ENCODE assay signal across 17 cellular contexts in the genomic region with DNA sequence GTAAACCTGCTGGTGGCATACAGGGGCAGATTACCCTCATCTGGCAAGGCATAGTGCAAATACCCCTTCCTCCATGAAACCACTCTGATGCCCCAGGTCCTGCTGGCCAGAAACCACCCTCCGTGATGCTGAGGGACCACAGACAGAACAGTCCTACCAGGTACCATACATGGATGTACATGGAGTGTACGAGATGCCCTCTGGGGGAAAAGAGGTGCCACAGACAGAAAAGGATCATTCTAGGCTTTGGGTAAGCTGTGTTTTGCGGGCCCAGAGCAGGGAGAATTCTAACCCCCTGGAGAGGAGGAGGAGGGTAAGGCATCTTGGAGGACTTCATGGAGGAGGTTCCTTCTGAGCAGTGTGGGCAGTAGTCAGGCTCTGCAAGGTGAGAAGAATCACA.
A peak's percentile ranks its signal among the peaks of the same experiment; 100 is the strongest.
DNase-seq lines count a peak whose midpoint lies in the region; ATAC-seq, FAIRE-seq and TF ChIP-seq lines count a peak whose summit lies in the region.
"Had no signal": no experiment of that assay in that cellular context is flagged by ENCODE, and none has a peak within 500 bp of the region (broad histone marks: within the 10 kb centered on the region; RNA-seq: fewer than 3 reads in every experiment).

No MANE protein-coding gene starts in this region.

- H3K36me3 Mint-ChIP-seq in activated naive CD8-positive, alpha-beta T cell treated with anti-CD3 and anti-CD28 coated beads, Interleukin-2, amount 50 U/mL, for 24 hours (ENCODE audit: low read depth): no peaks in the 10 kb centered on the region
- H3K36me3 Mint-ChIP-seq in activated naive CD8-positive, alpha-beta T cell treated with anti-CD3 and anti-CD28 coated beads for 36 hours: no peaks in the 10 kb centered on the region
- no peaks in the 10 kb centered on the region for H3K36me3 Mint-ChIP-seq in activated T-cell treated with anti-CD3 and anti-CD28 coated beads, Interleukin-2, amount 50 U/mL, for 4 hours (ENCODE audit: insufficient read depth)
- H3K36me3 Mint-ChIP-seq: CD8-positive, alpha-beta T cell had no signal

- BruUV-seq in Panc1 (replicated peaks; lab: Mats Ljungman, UMichigan): no TSS peak

- no peak overlapping the region for H3K4ac ChIP-seq in trophoblast cell (ENCODE audit: low read depth, low read length)

- H3K9ac ChIP-seq in trophoblast cell (ENCODE audit: low read length): no peak overlapping the region
- H3K9ac ChIP-seq: BLaER1 treated with 17β-estradiol and CSF1 and Interleukin-3, amounts not matched to agents 10 nM and 100 nM; GM23248 had no signal

- H3K4me2 ChIP-seq in trophoblast cell (ENCODE audit: low read length): no peak overlapping the region
- H3K4me2 ChIP-seq: BLaER1 treated with 17β-estradiol and CSF1 and Interleukin-3, amounts not matched to agents 10 nM and 100 nM had no signal

- H4K91ac ChIP-seq in trophoblast cell (ENCODE audit: low read depth, low read length): no peak overlapping the region

- H3K4me1 ChIP-seq in Panc1 (ENCODE audit: control insufficient read depth, insufficient read depth, low read length) (no peaks in the 10 kb centered on the region), trophoblast cell (ENCODE audit: control insufficient read depth in 1 of 2, insufficient read depth in 2 of 2, low read length in 2 of 2) (no peaks in the 10 kb centered on the region), small intestine (ENCODE audit: control insufficient read depth in 2 of 2, insufficient read depth in 1 of 2, low read depth in 1 of 2, low read length in 1 of 2) (no peaks in the 10 kb centered on the region)
- H3K4me1 ChIP-seq: BLaER1 treated with 17β-estradiol and CSF1 and Interleukin-3, amounts not matched to agents 10 nM and 100 nM had no signal

- H3K36me3 ChIP-seq in Panc1 (ENCODE audit: control insufficient read depth, insufficient read depth, low read length) (no peaks in the 10 kb centered on the region), trophoblast cell (ENCODE audit: control insufficient read depth in 1 of 2, insufficient read depth in 2 of 2, low read length in 2 of 2) (no peaks in the 10 kb centered on the region), small intestine (ENCODE audit: control insufficient read depth in 2 of 2, insufficient read depth in 2 of 2, low read length in 2 of 2) (no peaks in the 10 kb centered on the region)
- H3K36me3 ChIP-seq: BLaER1 treated with 17β-estradiol and CSF1 and Interleukin-3, amounts not matched to agents 10 nM and 100 nM had no signal

- H2AK5ac ChIP-seq in trophoblast cell (ENCODE audit: low read length): no peak overlapping the region

- H3K23ac ChIP-seq in trophoblast cell (ENCODE audit: low read length): no peak overlapping the region

- DNase-seq in activated naive CD8-positive, alpha-beta T cell treated with anti-CD3 and anti-CD28 coated beads, Interleukin-2, amount 50 U/mL, for 24 hours: no peak
- no peak for DNase-seq in activated naive CD8-positive, alpha-beta T cell treated with anti-CD3 and anti-CD28 coated beads for 36 hours
- DNase-seq in Panc1 (ENCODE audit: low read depth, low spot score) (no peak), trophoblast cell (peak; percentile 22 to 40), small intestine (no peak)
- no peak for DNase-seq in effector CD8-positive, alpha-beta T cell (lab: John Stamatoyannopoulos, UW)
- DNase-seq in activated T-cell treated with anti-CD3 and anti-CD28 coated beads, Interleukin-2, amount 50 U/mL, for 4 hours: no peak
- DNase-seq: CD8-positive, alpha-beta T cell; DMS 273 treated with DMSO at 0.1 percent for 48 hours; HCEC 1CT had no signal

- H3K27ac ChIP-seq in Panc1 (ENCODE audit: low read length) (no peak overlapping the region), trophoblast cell (ENCODE audit: low read depth, low read length) (no peak overlapping the region), small intestine (ENCODE audit: low read depth in 1 of 2, low read length in 1 of 2) (no peak overlapping the region)
- H3K27ac ChIP-seq: 22Rv1; BLaER1 treated with 17β-estradiol and CSF1 and Interleukin-3, amounts not matched to agents 10 nM and 100 nM; GM23248 had no signal

- H3K79me2 ChIP-seq in trophoblast cell (ENCODE audit: control insufficient read depth, insufficient read depth, low read length, poor library complexity): no peaks in the 10 kb centered on the region

- no peak overlapping the region for H4K8ac ChIP-seq in trophoblast cell (ENCODE audit: low read depth, low read length)

- in situ Hi-C loops in Panc1 (cut with HindIII; ENCODE audit: low pct_unique_long_range_greater_than_20kb, low sequenced_read_pairs): no loop called here

- H4K12ac ChIP-seq in trophoblast cell (ENCODE audit: low read depth, low read length): no peak overlapping the region

- H2BK5ac ChIP-seq in trophoblast cell (ENCODE audit: low read depth, low read length, poor library complexity): no peak overlapping the region

- no peak overlapping the region for H3K4me3 ChIP-seq in Panc1 (ENCODE audit: low read depth in 2 of 2, low read length in 2 of 2)
- no peak overlapping the region for H3K4me3 ChIP-seq in trophoblast cell (ENCODE audit: low read depth, low read length)
- no peak overlapping the region for H3K4me3 ChIP-seq in small intestine (ENCODE audit: low read depth in 1 of 2, low read length in 2 of 2)
- H3K4me3 ChIP-seq: BLaER1 treated with 17β-estradiol and CSF1 and Interleukin-3, amounts not matched to agents 10 nM and 100 nM; GM23248 had no signal

- no peak overlapping the region for H3K27ac Mint-ChIP-seq in activated naive CD8-positive, alpha-beta T cell treated with anti-CD3 and anti-CD28 coated beads, Interleukin-2, amount 50 U/mL, for 24 hours
- H3K27ac Mint-ChIP-seq in activated naive CD8-positive, alpha-beta T cell treated with anti-CD3 and anti-CD28 coated beads for 36 hours: no peak overlapping the region
- H3K27ac Mint-ChIP-seq: B cell; CD8-positive, alpha-beta T cell had no signal

- CTCF ChIA-PET in Panc1 (lab: Charles Lee): no interaction called here

- H3K4me1 Mint-ChIP-seq in activated naive CD8-positive, alpha-beta T cell treated with anti-CD3 and anti-CD28 coated beads, Interleukin-2, amount 50 U/mL, for 24 hours: no peaks in the 10 kb centered on the region
- no peaks in the 10 kb centered on the region for H3K4me1 Mint-ChIP-seq in activated naive CD8-positive, alpha-beta T cell treated with anti-CD3 and anti-CD28 coated beads for 36 hours
- H3K4me1 Mint-ChIP-seq in activated T-cell treated with anti-CD3 and anti-CD28 coated beads, Interleukin-2, amount 50 U/mL, for 4 hours (ENCODE audit: low read depth): no peaks in the 10 kb centered on the region
- H3K4me1 Mint-ChIP-seq: B cell had no signal

- no peak overlapping the region for H3K18ac ChIP-seq in trophoblast cell (ENCODE audit: low read length)

- H3K27me3 ChIP-seq in Panc1 (ENCODE audit: control insufficient read depth, insufficient read depth, low read length) (no peaks in the 10 kb centered on the region), trophoblast cell (ENCODE audit: insufficient read depth, low read length) (no peaks in the 10 kb centered on the region), small intestine (ENCODE audit: control insufficient read depth in 2 of 2, insufficient read depth in 2 of 2, low read length in 2 of 2) (peaks cover 0 to 2% of the 10 kb centered on the region in 2 donors)
- H3K27me3 ChIP-seq: BLaER1 treated with 17β-estradiol and CSF1 and Interleukin-3, amounts not matched to agents 10 nM and 100 nM had no signal

- H3K4me3 Mint-ChIP-seq in activated naive CD8-positive, alpha-beta T cell treated with anti-CD3 and anti-CD28 coated beads, Interleukin-2, amount 50 U/mL, for 24 hours: no peak overlapping the region
- no peak overlapping the region for H3K4me3 Mint-ChIP-seq in activated naive CD8-positive, alpha-beta T cell treated with anti-CD3 and anti-CD28 coated beads for 36 hours
- no peak overlapping the region for H3K4me3 Mint-ChIP-seq in activated T-cell treated with anti-CD3 and anti-CD28 coated beads, Interleukin-2, amount 50 U/mL, for 4 hours
- H3K4me3 Mint-ChIP-seq: B cell; CD8-positive, alpha-beta T cell had no signal

- FAIRE-seq in small intestine (lab: Jason Lieb, UNC): no peak
- FAIRE-seq: G401.6, GM12891, GM19239 had no signal

- WGBS in trophoblast cell (ENCODE audit: extremely low coverage, insufficient coverage, insufficient read length): no CpG with 5 or more reads among the region's 3 CpGs
- WGBS in small intestine, 3 donors: 77 to 87% (median 78%) methylated on average over 3 of the region's 3 CpGs

- no peaks in the 10 kb centered on the region for H3K9me3 Mint-ChIP-seq in activated naive CD8-positive, alpha-beta T cell treated with anti-CD3 and anti-CD28 coated beads, Interleukin-2, amount 50 U/mL, for 24 hours
- H3K9me3 Mint-ChIP-seq in activated naive CD8-positive, alpha-beta T cell treated with anti-CD3 and anti-CD28 coated beads for 36 hours: peaks cover 2% of the 10 kb centered on the region
- H3K9me3 Mint-ChIP-seq in activated T-cell treated with anti-CD3 and anti-CD28 coated beads, Interleukin-2, amount 50 U/mL, for 4 hours: no peaks in the 10 kb centered on the region
- H3K9me3 Mint-ChIP-seq: CD8-positive, alpha-beta T cell had no signal

- H3K27me3 Mint-ChIP-seq in activated naive CD8-positive, alpha-beta T cell treated with anti-CD3 and anti-CD28 coated beads, Interleukin-2, amount 50 U/mL, for 24 hours: peaks cover 8% of the 10 kb centered on the region
- H3K27me3 Mint-ChIP-seq in activated naive CD8-positive, alpha-beta T cell treated with anti-CD3 and anti-CD28 coated beads for 36 hours: peaks cover 8% of the 10 kb centered on the region
- H3K27me3 Mint-ChIP-seq in activated T-cell treated with anti-CD3 and anti-CD28 coated beads, Interleukin-2, amount 50 U/mL, for 4 hours (ENCODE audit: low read depth): peaks cover 16% of the 10 kb centered on the region

- ATAC-seq in activated naive CD8-positive, alpha-beta T cell treated with anti-CD3 and anti-CD28 coated beads, Interleukin-2, amount 50 U/mL, for 24 hours: peak; percentile 10
- 0 out of 2 replicates have a peak, but pooled peaks have one; percentile 17 for ATAC-seq in Panc1
- no peak for ATAC-seq in activated T-cell treated with anti-CD3 and anti-CD28 coated beads, Interleukin-2, amount 50 U/mL, for 4 hours
- ATAC-seq: CD8-positive, alpha-beta T cell had no signal

- POLR2A ChIA-PET in Panc1 (lab: Charles Lee): no interaction called here

- H2BK120ac ChIP-seq in trophoblast cell (ENCODE audit: insufficient read depth, low read length, poor library complexity): no peak overlapping the region

- no peak overlapping the region for H2AFZ ChIP-seq in trophoblast cell (ENCODE audit: insufficient read depth, low read length, poor library complexity)
- H2AFZ ChIP-seq: GM23248 had no signal

- H3K14ac ChIP-seq in trophoblast cell (ENCODE audit: low read length): no peak overlapping the region

- H3K79me1 ChIP-seq in trophoblast cell (ENCODE audit: low read length): no peaks in the 10 kb centered on the region

- H3K9me3 ChIP-seq in Panc1 (ENCODE audit: control insufficient read depth, insufficient read depth, low read depth, low read length) (no peaks in the 10 kb centered on the region), trophoblast cell (ENCODE audit: insufficient read depth, low read depth, low read length) (peaks cover 4% of the 10 kb centered on the region), small intestine (ENCODE audit: control insufficient read depth, low read depth) (no peaks in the 10 kb centered on the region)

- no peak overlapping the region for H2BK12ac ChIP-seq in trophoblast cell (ENCODE audit: low read length)

- TF ChIP-seq CTCF in Panc1 (IDR thresholded peaks at IDR 0.05): no peak

- intact Hi-C loops in Panc1 (cut with micrococcal nuclease; ENCODE audit: unreplicated experiment): no loop called here

Comparison
In these comparisons a context has a peak if more than half of its experiments do, and no peak if none do; other contexts are left out.
1. ATAC-seq: peak in activated naive CD8-positive, alpha-beta T cell treated with anti-CD3 and anti-CD28 coated beads, Interleukin-2, amount 50 U/mL, for 24 hours (single experiment) and Panc1 (single experiment); none in activated T-cell treated with anti-CD3 and anti-CD28 coated beads, Interleukin-2, amount 50 U/mL, for 4 hours (0 of 2).
2. DNase-seq: peak in trophoblast cell (2 of 2); none in activated naive CD8-positive, alpha-beta T cell treated with anti-CD3 and anti-CD28 coated beads, Interleukin-2, amount 50 U/mL, for 24 hours (single experiment), activated naive CD8-positive, alpha-beta T cell treated with anti-CD3 and anti-CD28 coated beads for 36 hours (single experiment), Panc1 (single experiment), effector CD8-positive, alpha-beta T cell (single experiment), activated T-cell treated with anti-CD3 and anti-CD28 coated beads, Interleukin-2, amount 50 U/mL, for 4 hours (single experiment) and small intestine (single experiment).